In genomic region chr2:105454801-105455485, GRCh38 we compare ENCODE assay signal across 8 cellular contexts. TPM values are rescaled to one million over a fixed set of nuclear protein-coding genes. Genes with fewer than 3 reads are reported as not detected.
DNase-seq lines count a peak whose midpoint lies in the region; ATAC-seq and TF ChIP-seq lines count a peak whose summit lies in the region.

No MANE protein-coding gene starts in this region.

- peak overlapping the region; percentile 20; the same call in 1 of the 2 replicates for H3K27ac ChIP-seq in IMR-90 (ENCODE audit: insufficient read depth, low read length)

- H3K18ac ChIP-seq in IMR-90 (ENCODE audit: low read depth, low read length): peak overlapping the region; percentile 62

- H3K56ac ChIP-seq in IMR-90 (ENCODE audit: extremely low read depth, insufficient read depth, low read length): no peak overlapping the region

- TF ChIP-seq CTCF in IMR-90 (conservative IDR thresholded peaks at IDR 0.05; ENCODE audit: low read depth, low read length): peak; percentile 37

- peaks cover 27% of the 10 kb centered on the region for H3K27me3 ChIP-seq in IMR-90 (ENCODE audit: control insufficient read depth, insufficient read depth, low read length)

- POLR2A ChIA-PET in IMR-90 (lab: Charles Lee; ENCODE audit: unreplicated experiment): no interaction called here

- H3K14ac ChIP-seq in IMR-90 (replicated peaks; ENCODE audit: low read depth, low read length): 0 out of 2 replicates have a peak overlapping the region, but pooled peaks have one; percentile 47

- dilution Hi-C loops in IMR-90 (cut with HindIII; ENCODE audit: low sequenced_read_pairs, unreplicated experiment): no loop called here

- peak overlapping the region; percentile 55 for H2AK5ac ChIP-seq in IMR-90 (ENCODE audit: low read depth, low read length)

- H3K23ac ChIP-seq in IMR-90 (ENCODE audit: low read depth, low read length): no peak overlapping the region

- DNase-seq in DMS53 treated with DMSO at 0.1 percent for 48 hours (lab: John Stamatoyannopoulos, UW; ENCODE audit: unreplicated experiment): peak; percentile 67
- DNase-seq in IMR-90: peak; percentile 61
- DNase-seq in amniotic epithelial cell (ENCODE audit: low read depth): peak; percentile 59
- peak; percentile 83 for DNase-seq in kidney glomerular epithelial cell (lab: John Stamatoyannopoulos, UW)
- no peak for DNase-seq in NCI-H526 (lab: John Stamatoyannopoulos, UW)
- no peak for DNase-seq in COR-L47 (lab: John Stamatoyannopoulos, UW)

- no peaks in the 10 kb centered on the region for H4K20me1 ChIP-seq in IMR-90 (ENCODE audit: insufficient read depth, low read length)

- TF ChIP-seq POLR2A in IMR-90 (IDR thresholded peaks at IDR 0.05; ENCODE audit: low read depth, low read length): no peak

- intact Hi-C loops in IMR-90 (cut with micrococcal nuclease): loop anchor here (1.0 to 2.0 kb wide), 2 partner anchors 56 to 64 kb away; partner anchors contain the start of gene FHL2

- peak overlapping the region in 1 of 2 experiments; percentile 71; a peak in 2 of 4 replicates for H4K8ac ChIP-seq in IMR-90 (ENCODE audit: low read depth in 2 of 2, low read length in 2 of 2)

- no peaks in the 10 kb centered on the region for H3K36me3 ChIP-seq in IMR-90 (ENCODE audit: control insufficient read depth, insufficient read depth, low read length)

- H3K79me1 ChIP-seq in IMR-90 (ENCODE audit: low read depth in 1 of 2, low read length in 2 of 2): no peaks in the 10 kb centered on the region

- H2BK15ac ChIP-seq in IMR-90 (ENCODE audit: low read depth, low read length): peak overlapping the region; percentile 75; the same call in 1 of the 3 replicates

- H2BK5ac ChIP-seq in IMR-90 (ENCODE audit: low read depth, low read length, poor library complexity, severe bottlenecking): peak overlapping the region; percentile 43

- TF ChIP-seq RAD21 in IMR-90 (IDR thresholded peaks at IDR 0.05; ENCODE audit: low read length): no peak

- BruUV-seq in IMR-90 (replicated peaks; lab: Mats Ljungman, UMichigan): no TSS peak

- peaks cover 10% of the 10 kb centered on the region for H3K4me1 ChIP-seq in IMR-90 (ENCODE audit: control insufficient read depth, insufficient read depth, low read length)

- CTCF ChIA-PET in IMR-90 (lab: Yijun Ruan, JAX): interaction anchor here (1.3 kb wide), 1 partner anchor 51 kb away, joined by 3 read pairs; no protein-coding TSS in a partner anchor

- no peak overlapping the region for H2AFZ ChIP-seq in IMR-90 (replicated peaks; ENCODE audit: low read length, poor library complexity)

- no peaks in the 10 kb centered on the region; the same call in 1 of the 2 replicates for H3K9me3 ChIP-seq in IMR-90 (ENCODE audit: control insufficient read depth, insufficient read depth, low read length)

- peaks cover 3% of the 10 kb centered on the region; the same call in 1 of the 2 replicates for H3K9me1 ChIP-seq in IMR-90 (ENCODE audit: insufficient read depth, low read length)

- peak overlapping the region; percentile 70 for H2BK120ac ChIP-seq in IMR-90 (ENCODE audit: low read depth, low read length)

- H3K4ac ChIP-seq in IMR-90 (ENCODE audit: low read depth, low read length): peak overlapping the region; percentile 67

- 0 out of 2 replicates have a peak overlapping the region, but pooled peaks have one; percentile 3 for H3K4me2 ChIP-seq in IMR-90 (ENCODE audit: low read depth, low read length)

- H3K4me3 ChIP-seq in IMR-90 (ENCODE audit: insufficient read depth, low read depth, low read length): no peak overlapping the region

- peak overlapping the region; percentile 56; the same call in 1 of the 2 replicates for H4K91ac ChIP-seq in IMR-90 (ENCODE audit: insufficient read depth, low read depth, low read length)

- H4K5ac ChIP-seq in IMR-90 (ENCODE audit: low read depth, low read length): peak overlapping the region; percentile 45

- WGBS in IMR-90 (ENCODE audit: extremely low coverage in 2 of 2, insufficient read length in 1 of 2), 2 experiments: 40% methylated on average over 1 of the region's 6 CpGs; no CpG with 5 or more reads in 1 of the 2 experiments

- H3K9ac ChIP-seq in IMR-90 (ENCODE audit: low read depth, low read length): no peak overlapping the region

- in situ Hi-C loops in IMR-90 (cut with MboI; ENCODE audit: low sequenced_read_pairs): no loop called here

- H2AK9ac ChIP-seq in IMR-90 (replicated peaks; ENCODE audit: low read depth, low read length, poor library complexity): no peak overlapping the region

- peak overlapping the region; percentile 81 for H2BK20ac ChIP-seq in IMR-90 (ENCODE audit: low read depth, low read length)

- ATAC-seq in IMR-90 (ENCODE audit: low read depth) (peak; percentile 67), GM18502 (IDR thresholded peaks at IDR 0.05; ENCODE audit: poor library complexity, unreplicated experiment) (no peak), GM21825 (IDR thresholded peaks at IDR 0.05; ENCODE audit: unreplicated experiment) (no peak)

TF ChIP-seq in IMR-90, 13 proteins besides CTCF, POLR2A, EP300 and RAD21:
- TF ChIP-seq CEBPB (IDR thresholded peaks at IDR 0.05; ENCODE audit: low read depth, low read length) (no peak), MXI1 (IDR thresholded peaks at IDR 0.05; ENCODE audit: borderline replicate concordance, low read depth, low read length) (no peak), SMC3 (IDR thresholded peaks at IDR 0.05; ENCODE audit: low read depth, low read length) (no peak), RCOR1 (IDR thresholded peaks at IDR 0.05; ENCODE audit: insufficient replicate concordance, low read length) (no peak), CHD1 (IDR thresholded peaks at IDR 0.05; ENCODE audit: low read depth, low read length) (no peak), BHLHE40 (IDR thresholded peaks at IDR 0.05; ENCODE audit: low read depth, low read length) (no peak), RFX5 (IDR thresholded peaks at IDR 0.05; ENCODE audit: low read depth, low read length) (no peak), MAFK (IDR thresholded peaks at IDR 0.05; ENCODE audit: low read depth, low read length) (no peak), FOS (IDR thresholded peaks at IDR 0.05; ENCODE audit: low read depth, low read length) (no peak), MAZ (IDR thresholded peaks at IDR 0.05; ENCODE audit: borderline replicate concordance, low read depth, low read length) (no peak), USF2 (IDR thresholded peaks at IDR 0.05; ENCODE audit: low read depth, low read length) (no peak), ELK1 (IDR thresholded peaks at IDR 0.05; ENCODE audit: borderline replicate concordance, low read depth, low read length) (no peak), NFE2L2 (IDR thresholded peaks at IDR 0.05; ENCODE audit: low read depth, low read length) (no peak)

RNA-seq across cellular contexts. Expression of gene FHL2, which starts 56.1 kb away (rescaled TPM):
- 373 and 464 TPM in 2 replicates for total RNA-seq in IMR-90 (2012; rRNA removed)
- polyA plus RNA-seq in IMR-90 (2012; rRNA removed): 550 and 574 TPM in 2 replicates
- 533 and 781 TPM in 2 replicates for polyA plus RNA-seq in IMR-90 (2012; cell fraction: cytosol; rRNA removed)
- polyA plus RNA-seq in IMR-90 (2012; cell fraction: nucleus; rRNA removed; ENCODE audit: low replicate concordance): 291 and 300 TPM in 2 replicates

Comparison
In these comparisons a context has a peak if more than half of its experiments do, and no peak if none do; other contexts are left out.
1. DNase-seq: peak in DMS53 treated with DMSO at 0.1 percent for 48 hours (single experiment), IMR-90 (single experiment), amniotic epithelial cell (single experiment) and kidney glomerular epithelial cell (single experiment); none in NCI-H526 (0 of 2) and COR-L47 (single experiment).